21 cellular contexts compared by ENCODE assay signal in genomic region chr12:47892819-47893218, GRCh38. TPM values are rescaled to one million over a fixed set of nuclear protein-coding genes. Genes with fewer than 3 reads are reported as not detected.
DNase-seq lines count a peak whose midpoint lies in the region; ATAC-seq and TF ChIP-seq lines count a peak whose summit lies in the region.
"Had no signal": no experiment of that assay in that cellular context is flagged by ENCODE, and none has a peak within 500 bp of the region (broad histone marks: within the 10 kb centered on the region; RNA-seq: fewer than 3 reads in every experiment).

No MANE protein-coding gene starts in this region.

- H3K9me3 ChIP-seq in sigmoid colon = no peaks in the 10 kb centered on the region
- H3K9me3 ChIP-seq: uterus had no signal

- no peaks in the 10 kb centered on the region for H3K9me3 Mint-ChIP-seq in activated CD4-positive, alpha-beta T cell treated with anti-CD3 and anti-CD28 coated beads for 36 hours (ENCODE audit: low read depth)
- H3K9me3 Mint-ChIP-seq: CD4-positive, CD25-positive, alpha-beta regulatory T cell had no signal

- TF ChIP-seq CTCF in RWPE1 (conservative IDR thresholded peaks at IDR 0.05; ENCODE audit: low read depth) (no peak), fibroblast of mammary gland (conservative IDR thresholded peaks at IDR 0.05; ENCODE audit: control insufficient read depth, insufficient read depth, low read depth, low read length) (no peak), sigmoid colon (IDR thresholded peaks at IDR 0.05) (no peak)

- H3K27me3 ChIP-seq in sigmoid colon = no peaks in the 10 kb centered on the region
- H3K27me3 ChIP-seq: hepatocyte, uterus had no signal

- H3K36me3 ChIP-seq in sigmoid colon = no peaks in the 10 kb centered on the region
- H3K36me3 ChIP-seq: uterus had no signal

- peaks cover 74% of the 10 kb centered on the region for H3K4me1 Mint-ChIP-seq in activated CD4-positive, alpha-beta T cell treated with anti-CD3 and anti-CD28 coated beads for 36 hours

- CTCF ChIA-PET in activated CD4-positive, alpha-beta T cell treated with anti-CD3 and anti-CD28 coated beads for 36 hours (lab: Charles Lee) = interaction anchor here (4.2 kb wide), 1 partner anchor 8 kb away, joined by 17 read pairs; no protein-coding TSS in a partner anchor
- CTCF ChIA-PET in RWPE1 (lab: Yijun Ruan, JAX) = no interaction called here

- H3K36me3 Mint-ChIP-seq in activated CD4-positive, alpha-beta T cell treated with anti-CD3 and anti-CD28 coated beads for 36 hours (ENCODE audit: low read depth) = peaks cover 83% of the 10 kb centered on the region
- H3K36me3 Mint-ChIP-seq: CD4-positive, CD25-positive, alpha-beta regulatory T cell had no signal

- H3K27ac ChIP-seq in RWPE1 (peak overlapping the region; percentile 35; the same call in 1 of the 2 replicates), sigmoid colon (no peak overlapping the region)
- H3K27ac ChIP-seq: hepatocyte, uterus had no signal

- no peak for TF ChIP-seq EP300 in sigmoid colon (IDR thresholded peaks at IDR 0.05)

- H3K4me3 ChIP-seq in fibroblast of mammary gland (ENCODE audit: control insufficient read depth, low read depth, low read length) (no peak overlapping the region), sigmoid colon (no peak overlapping the region)
- H3K4me3 ChIP-seq: hepatocyte, uterus had no signal

- WGBS in sigmoid colon, 2 donors = 77 to 84% methylated on average over 5 of the region's 5 CpGs

- H3K27ac Mint-ChIP-seq in activated CD4-positive, alpha-beta T cell treated with anti-CD3 and anti-CD28 coated beads for 36 hours = peak overlapping the region; percentile 20
- H3K27ac Mint-ChIP-seq: activated naive CD8-positive, alpha-beta T cell had no signal

- TF ChIP-seq POLR2A in sigmoid colon (IDR thresholded peaks at IDR 0.05) = no peak

- ATAC-seq in activated CD4-positive, alpha-beta T cell treated with anti-CD3 and anti-CD28 coated beads for 36 hours = no peak
- ATAC-seq: T-helper 17 cell had no signal

- no peaks in the 10 kb centered on the region for H3K27me3 Mint-ChIP-seq in activated CD4-positive, alpha-beta T cell treated with anti-CD3 and anti-CD28 coated beads for 36 hours
- H3K27me3 Mint-ChIP-seq: CD4-positive, CD25-positive, alpha-beta regulatory T cell; T-helper 17 cell had no signal

- H3K4me3 Mint-ChIP-seq in activated CD4-positive, alpha-beta T cell treated with anti-CD3 and anti-CD28 coated beads for 36 hours = no peak overlapping the region
- H3K4me3 Mint-ChIP-seq: activated naive CD8-positive, alpha-beta T cell; T-helper 17 cell had no signal

- DNase-seq in activated CD4-positive, alpha-beta T cell treated with anti-CD3 and anti-CD28 coated beads for 36 hours = no peak
- no peak for DNase-seq in activated CD4-positive, alpha-beta T cell treated with anti-CD3 and anti-CD28 coated beads for 48 hours
- DNase-seq in RWPE1 (ENCODE audit: low spot score) = no peak
- DNase-seq in fibroblast of mammary gland (ENCODE audit: low read depth) = peak; percentile 62
- DNase-seq in sigmoid colon = peak; percentile 22
- no peak for DNase-seq in NCI-H146 treated with DMSO at 0.1 percent for 48 hours (lab: John Stamatoyannopoulos, UW; ENCODE audit: unreplicated experiment)
- no peak for DNase-seq in DMS153 treated with DMSO at 0.1 percent for 48 hours (lab: John Stamatoyannopoulos, UW; ENCODE audit: unreplicated experiment)
- DNase-seq in DMS114 treated with DMSO at 0.1 percent for 48 hours (lab: John Stamatoyannopoulos, UW; ENCODE audit: unreplicated experiment) = no peak
- DNase-seq: caudate nucleus; CD4-positive, CD25-positive, alpha-beta regulatory T cell; DMS79; effector memory CD4-positive, alpha-beta T cell; kidney; NCI-H187; NCI-H524; retina; SIG-M5; T-helper 17 cell; uterus had no signal

- H3K4me1 ChIP-seq in sigmoid colon = no peaks in the 10 kb centered on the region
- H3K4me1 ChIP-seq: uterus had no signal

- POLR2A ChIA-PET in activated CD4-positive, alpha-beta T cell treated with anti-CD3 and anti-CD28 coated beads for 36 hours (lab: Charles Lee) = interaction anchor here (0.6 kb wide), 1 partner anchor 16 kb away, joined by 7 read pairs; no protein-coding TSS in a partner anchor
- POLR2A ChIA-PET in RWPE1 (lab: Yijun Ruan, JAX; ENCODE audit: low non-redundant PET) = no interaction called here

- intact Hi-C loops in activated CD4-positive, alpha-beta T cell treated with anti-CD3 and anti-CD28 coated beads for 36 hours (cut with DNase I, micrococcal nuclease) = no loop called here
- intact Hi-C loops in sigmoid colon (cut with DNase I) = no loop called here

RNA-seq across cellular contexts. Expression of gene VDR, which starts 12.0 kb away (rescaled TPM):
- 100 to 1,000 TPM; 108 to 124 TPM for total RNA-seq in activated CD4-positive, alpha-beta T cell treated with anti-CD3 and anti-CD28 coated beads for 36 hours
- total RNA-seq in sigmoid colon = 1 to 10 TPM in 3 of 4 donors, under 1 TPM in 1; 0.71 to 2.5 (median 1.5) TPM
- 10 to 100 TPM; 36.0 to 69.1 (median 60.5) TPM for polyA plus RNA-seq in sigmoid colon

Comparison
In these comparisons a context has a peak if more than half of its experiments do, and no peak if none do; other contexts are left out.
1. DNase-seq: peak in fibroblast of mammary gland (single experiment) and sigmoid colon (single experiment); none in activated CD4-positive, alpha-beta T cell treated with anti-CD3 and anti-CD28 coated beads for 36 hours (single experiment), activated CD4-positive, alpha-beta T cell treated with anti-CD3 and anti-CD28 coated beads for 48 hours (single experiment), RWPE1 (single experiment), NCI-H146 treated with DMSO at 0.1 percent for 48 hours (single experiment), DMS153 treated with DMSO at 0.1 percent for 48 hours (single experiment) and DMS114 treated with DMSO at 0.1 percent for 48 hours (single experiment).
2. RNA of gene VDR, which starts 12.0 kb away (total RNA-seq): 108 to 124 TPM in activated CD4-positive, alpha-beta T cell treated with anti-CD3 and anti-CD28 coated beads for 36 hours; 0.71 to 2.5 TPM in sigmoid colon; every median in the first group is over 10 times any median in the second.